ENCODE assay signal across 1 cellular context in genomic region chr1:150066838-150067183, GRCh38.
A peak's percentile ranks its signal among the peaks of the same experiment; 100 is the strongest.
TF ChIP-seq lines count a peak whose summit lies in the region.

No MANE protein-coding gene starts in this region.

TF ChIP-seq in H1, 55 proteins besides CTCF, POLR2A, EP300 and RAD21:
- TF ChIP-seq TEAD4 (IDR thresholded peaks at IDR 0.05; ENCODE audit: low read depth, low read length) (no peak), CBX5 (IDR thresholded peaks at IDR 0.05; ENCODE audit: low read depth, low read length) (no peak), BACH1 (IDR thresholded peaks at IDR 0.05; ENCODE audit: low read length) (no peak), TBP (IDR thresholded peaks at IDR 0.05; ENCODE audit: low read depth, low read length) (peak; percentile 31; the same call in 1 of the 2 replicates), ATF2 (IDR thresholded peaks at IDR 0.05; ENCODE audit: low read length) (no peak), MAX (IDR thresholded peaks at IDR 0.05) (no peak), MAFK (IDR thresholded peaks at IDR 0.05; ENCODE audit: low read depth, low read length) (no peak), EGR1 (IDR thresholded peaks at IDR 0.05; ENCODE audit: borderline replicate concordance, low read depth, low read length) (peak; percentile 68; the same call in 1 of the 2 replicates), TAF1 (IDR thresholded peaks at IDR 0.05; ENCODE audit: low read depth, low read length) (peak; percentile 73), ASH2L (IDR thresholded peaks at IDR 0.05; ENCODE audit: low read length) (no peak), TAF7 (optimal IDR thresholded peaks at IDR 0.05; ENCODE audit: borderline replicate concordance, low read depth, low read length) (peak; percentile 56), YY1 (IDR thresholded peaks at IDR 0.05; ENCODE audit: low read depth, low read length) (no peak), KDM4A (IDR thresholded peaks at IDR 0.05; ENCODE audit: low read depth, low read length, severe bottlenecking) (no peak)
